In the genomic region with DNA sequence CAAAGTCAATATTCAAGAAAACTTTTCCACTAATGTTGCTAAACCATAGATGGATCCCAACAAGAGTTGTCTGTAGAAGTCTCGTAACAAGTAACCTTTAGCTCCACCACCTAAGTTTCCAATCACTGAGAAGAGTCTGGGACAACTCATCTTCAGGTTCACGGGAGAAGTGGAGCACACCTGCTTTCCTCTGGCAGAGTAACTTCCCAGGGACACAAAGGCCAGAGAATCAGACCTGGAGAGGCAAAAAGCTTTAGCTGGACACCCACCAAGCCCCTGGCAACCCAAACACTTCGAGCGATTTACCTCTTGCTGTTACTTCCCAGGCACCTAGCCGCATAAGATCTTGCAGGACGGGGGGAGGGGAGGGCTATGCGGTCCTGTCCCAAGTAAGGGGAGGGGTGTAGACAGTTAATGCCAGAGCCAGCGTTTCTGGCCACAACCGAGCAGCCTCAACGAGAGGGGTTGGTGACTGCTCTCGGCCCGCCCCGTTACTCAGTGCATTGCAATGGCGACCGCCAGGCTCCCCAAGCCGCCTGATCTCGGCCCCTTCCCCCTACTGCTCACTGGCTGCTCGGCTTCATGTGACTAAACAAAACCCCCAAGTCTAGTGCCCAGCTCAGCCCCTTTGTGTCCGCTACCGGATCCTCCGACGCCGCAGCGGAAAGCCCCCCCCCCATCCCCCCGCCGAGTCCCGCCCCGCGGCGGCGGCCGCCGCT, we compare ENCODE assay signal across 8 cellular contexts. TPM values are rescaled to one million over a fixed set of nuclear protein-coding genes. Genes with fewer than 3 reads are reported as not detected.
DNase-seq lines count a peak whose midpoint lies in the region; ATAC-seq, FAIRE-seq and TF ChIP-seq lines count a peak whose summit lies in the region.

No MANE protein-coding gene starts in this region.

- peaks cover 8 to 50% of the 10 kb centered on the region in 2 experiments for H3K79me2 ChIP-seq in H1 (ENCODE audit: control insufficient read depth in 1 of 2, insufficient read depth in 2 of 2, low read length in 2 of 2)

- FAIRE-seq in H1 (lab: Jason Lieb, UNC) = peak; percentile 86

- H3K36me3 Mint-ChIP-seq in activated CD8-positive, alpha-beta memory T cell treated with anti-CD3 and anti-CD28 coated beads, Interleukin-2, amount 10 ng/mL, durations not matched to agents 7 days and 5 days = peaks cover 21% of the 10 kb centered on the region

- no peaks in the 10 kb centered on the region for H3K27me3 Mint-ChIP-seq in activated CD8-positive, alpha-beta memory T cell treated with anti-CD3 and anti-CD28 coated beads, Interleukin-2, amount 10 ng/mL, durations not matched to agents 7 days and 5 days

- H2BK5ac ChIP-seq in H1 (ENCODE audit: low read depth, low read length) = peak overlapping the region; percentile 69

- no peak overlapping the region for H2BK20ac ChIP-seq in H1 (ENCODE audit: low read length)

- peaks cover 1 to 3% of the 10 kb centered on the region in 2 experiments for H4K20me1 ChIP-seq in H1 (replicated peaks in 1 of 2; ENCODE audit: control insufficient read depth in 1 of 2, insufficient read depth in 2 of 2, low read length in 2 of 2)

- peak overlapping the region; percentile 84 for H3K18ac ChIP-seq in H1 (ENCODE audit: extremely low read depth, low read length)

- peak overlapping the region; percentile 94 for H3K4me3 Mint-ChIP-seq in activated CD8-positive, alpha-beta memory T cell treated with anti-CD3 and anti-CD28 coated beads, Interleukin-2, amount 10 ng/mL, durations not matched to agents 7 days and 5 days

- no peak overlapping the region for H2AK5ac ChIP-seq in H1 (ENCODE audit: low read depth, low read length)

- no peaks in the 10 kb centered on the region for H3K9me3 Mint-ChIP-seq in activated CD8-positive, alpha-beta memory T cell treated with anti-CD3 and anti-CD28 coated beads, Interleukin-2, amount 10 ng/mL, durations not matched to agents 7 days and 5 days (ENCODE audit: low read depth)

- no peak overlapping the region for H2BK15ac ChIP-seq in H1 (ENCODE audit: low read length)

- H3K36me3 ChIP-seq in H1 (ENCODE audit: control insufficient read depth in 2 of 4, insufficient read depth in 4 of 4, low read length in 3 of 4) (peaks cover 0 to 17% (median 6%) of the 10 kb centered on the region in 4 experiments; a peak in 3 of 8 replicates), mesodermal cell (ENCODE audit: control insufficient read depth, insufficient read depth, low read length) (peaks cover 19% of the 10 kb centered on the region)

- CTCF ChIA-PET in activated CD8-positive, alpha-beta memory T cell treated with anti-CD3 and anti-CD28 coated beads, Interleukin-2, amount 10 ng/mL, durations not matched to agents 7 days and 5 days (lab: Charles Lee) = no interaction called here
- CTCF ChIA-PET in H1 (lab: Charles Lee; ENCODE audit: partially characterized antibody) = interaction anchor here (1.0 kb wide), 1 partner anchor 11 kb away, joined by 3 read pairs; no protein-coding TSS in a partner anchor

- peak overlapping the region; percentile 97 for H3K27ac ChIP-seq in C4-2B
- peak overlapping the region; percentile 96 for H3K27ac ChIP-seq in H1 (ENCODE audit: low read depth, low read length)
- H3K27ac ChIP-seq in mesodermal cell (ENCODE audit: low read depth, low read length, severe bottlenecking) = peak overlapping the region; percentile 100

- H3K56ac ChIP-seq in H1 (replicated peaks; ENCODE audit: insufficient read length, low read depth, low read length) = peak overlapping the region; percentile 50

- H3K4me1 ChIP-seq in H1 (replicated peaks in 1 of 4; ENCODE audit: control insufficient read depth in 3 of 4, insufficient read depth in 4 of 4, low read length in 3 of 4) (peaks cover 1 to 6% (median 3%) of the 10 kb centered on the region in 4 experiments; a peak in 5 of 7 replicates), mesodermal cell (ENCODE audit: control insufficient read depth, insufficient read depth, low read length, poor library complexity, severe bottlenecking) (peaks cover 6% of the 10 kb centered on the region)

- POLR2A ChIA-PET in H1 (lab: Charles Lee; ENCODE audit: partially characterized antibody) = interaction anchor here (0.8 to 6.5 kb wide), 38 partner anchors 11 to 298 kb away, joined by 3 to 92 read pairs (median 4); no protein-coding TSS in a partner anchor

- no peak for TF ChIP-seq CTCF in C4-2B (conservative IDR thresholded peaks at IDR 0.05)
- TF ChIP-seq CTCF in H1 (IDR thresholded peaks at IDR 0.05; ENCODE audit: control extremely low read depth in 1 of 3, insufficient read depth in 1 of 3, low read depth in 1 of 3, low read length in 3 of 3) = no peak

- peak overlapping the region; percentile 81 for H4K91ac ChIP-seq in H1 (replicated peaks; ENCODE audit: insufficient read length, low read length)

- H3K23me2 ChIP-seq in H1 (ENCODE audit: low read depth, low read length) = no peaks in the 10 kb centered on the region

- peaks cover 40% of the 10 kb centered on the region for H3K4me1 Mint-ChIP-seq in activated CD8-positive, alpha-beta memory T cell treated with anti-CD3 and anti-CD28 coated beads, Interleukin-2, amount 10 ng/mL, durations not matched to agents 7 days and 5 days

- H3K4me3 ChIP-seq in H1 (ENCODE audit: extremely low read depth in 1 of 4, insufficient read depth in 2 of 4, low read depth in 3 of 4, low read length in 4 of 4) = peak overlapping the region; percentile 85 to 91 (median 90)
- H3K4me3 ChIP-seq in mesodermal cell (ENCODE audit: extremely low read depth, insufficient read depth, low read length, poor library complexity, severe bottlenecking) = peak overlapping the region; percentile 93

- peak overlapping the region; percentile 72; the same call in 1 of the 2 replicates for H2BK12ac ChIP-seq in H1 (ENCODE audit: low read depth, low read length)

- peak overlapping the region; percentile 27 for H3K14ac ChIP-seq in H1 (ENCODE audit: insufficient read length)

- no peaks in the 10 kb centered on the region for H3K27me3 ChIP-seq in H1 (replicated peaks in 1 of 4; ENCODE audit: control insufficient read depth in 3 of 4, extremely low read depth in 1 of 4, insufficient read depth in 3 of 4, low read length in 3 of 4)

- DNase-seq in GM19240 (ENCODE audit: insufficient read length, low spot score) (peak; percentile 17), H1 (ENCODE audit: low read depth in 1 of 2, low spot score in 2 of 2) (peak; percentile 73 to 87)
- peak; percentile 87 for DNase-seq in NK-92 treated with Interleukin-12 subunit alpha and Interleukin-12 subunit beta, amount 100 ng/mL, for 24 hours (lab: John Stamatoyannopoulos, UW)
- peak; percentile 86 for DNase-seq in activated CD8-positive, alpha-beta memory T cell treated with anti-CD3 and anti-CD28 coated beads, Interleukin-2, amount 10 ng/mL, durations not matched to agents 7 days and 5 days
- peak; percentile 34 for DNase-seq in stimulated activated CD8-positive, alpha-beta memory T cell treated with anti-CD3 and anti-CD28 coated beads, Interleukin-15, amount 100 ng/mL, for 24 hours (ENCODE audit: low read depth)

- TF ChIP-seq RAD21 in H1 (IDR thresholded peaks at IDR 0.05 in 1 of 2, conservative IDR thresholded peaks at IDR 0.05 in 1 of 2; ENCODE audit: low read depth in 2 of 2, low read length in 2 of 2) = no peak

- H3K27ac Mint-ChIP-seq in activated CD8-positive, alpha-beta memory T cell treated with anti-CD3 and anti-CD28 coated beads, Interleukin-2, amount 10 ng/mL, durations not matched to agents 7 days and 5 days = peak overlapping the region; percentile 98

- H3K4me2 ChIP-seq in H1 (ENCODE audit: insufficient read depth in 1 of 2, low read depth in 2 of 2, low read length in 2 of 2) = peak overlapping the region; percentile 74 to 79

- 1% methylated on average over 14 of the region's 33 CpGs; no CpG with 5 or more reads in 1 of the 2 experiments for WGBS in H1 (ENCODE audit: extremely low coverage in 1 of 2, insufficient coverage in 1 of 2, insufficient read length in 1 of 2, insufficient replicate concordance in 2 of 2, low coverage in 1 of 2, low lambda C conversion rate in 2 of 2, missing lambda C conversion rate in 1 of 2), 2 experiments
- 1% methylated on average over 14 of the region's 33 CpGs for WGBS in mesodermal cell (ENCODE audit: insufficient coverage in 2 of 2), 2 experiments

- peak overlapping the region; percentile 82 for H4K5ac ChIP-seq in H1 (ENCODE audit: insufficient read length, low read depth, low read length)

- H3K9me3 ChIP-seq in H1 (ENCODE audit: insufficient read depth in 2 of 2, low read depth in 1 of 2, low read length in 1 of 2) (no peaks in the 10 kb centered on the region), mesodermal cell (ENCODE audit: control insufficient read depth, low read length) (no peaks in the 10 kb centered on the region)

- peak; percentile 84 to 96 for TF ChIP-seq POLR2A in H1 (IDR thresholded peaks at IDR 0.05; ENCODE audit: control extremely low read depth in 1 of 2, low read depth in 2 of 2, low read length in 2 of 2)

- H3K23ac ChIP-seq in H1 (ENCODE audit: insufficient read length) = no peak overlapping the region

- H2AFZ ChIP-seq in H1 (ENCODE audit: low read length) = no peak overlapping the region

- peak overlapping the region; percentile 100 for H4K8ac ChIP-seq in H1 (ENCODE audit: extremely low read depth, insufficient read depth, low read length)

- ATAC-seq in HG03442 (IDR thresholded peaks at IDR 0.05; ENCODE audit: unreplicated experiment) = peak; percentile 32
- ATAC-seq in activated CD8-positive, alpha-beta memory T cell treated with anti-CD3 and anti-CD28 coated beads, Interleukin-2, amount 10 ng/mL, durations not matched to agents 7 days and 5 days = peak; percentile 56

- H3K79me1 ChIP-seq in H1 (ENCODE audit: low read depth, low read length) = no peaks in the 10 kb centered on the region

- no peak for TF ChIP-seq EP300 in H1 (IDR thresholded peaks at IDR 0.05; ENCODE audit: borderline replicate concordance in 1 of 2, low read depth in 2 of 2, low read length in 2 of 2)

- H2BK120ac ChIP-seq in H1 (replicated peaks; ENCODE audit: low read depth, low read length) = peak overlapping the region; percentile 35

- peak overlapping the region; percentile 94 for H3K4ac ChIP-seq in H1 (replicated peaks; ENCODE audit: insufficient read length, low read depth, low read length)

- H3K9ac ChIP-seq in H1 (replicated peaks in 1 of 4; ENCODE audit: extremely low read depth in 1 of 4, low read depth in 3 of 4, low read length in 3 of 4) = peak overlapping the region; percentile 91 to 99 (median 96)

RNA-seq across cellular contexts. Expression of a gene that starts 0.7 kb away (rescaled TPM):
- total RNA-seq in activated CD8-positive, alpha-beta memory T cell treated with anti-CD3 and anti-CD28 coated beads, Interleukin-2, amount 10 ng/mL, durations not matched to agents 7 days and 5 days = 10 to 100 TPM; 49.3 to 49.6 TPM
- total RNA-seq in H1 (2021; fragmentation: NEBNext Ultra II Directional; extraction: Animal tissue kit (Norgen Biotek cat#: 25700)) = 85.2 and 93.5 TPM in 2 replicates
- polyA plus RNA-seq in H1 (2011; rRNA removed) = 8.5 and 14.5 TPM in 2 replicates
- polyA plus RNA-seq in H1 (2011; cell fraction: cytosol; rRNA removed) = 19.8 TPM
- 14.2 TPM for polyA plus RNA-seq in H1 (2011; cell fraction: nucleus; rRNA removed)
- 23.9 to 38.1 TPM (median 28.5 TPM) in 4 replicates for polyA plus RNA-seq in H1 (2012, experiment 1 of 2)
- polyA plus RNA-seq in H1 (2012, experiment 2 of 2) = 3.3 TPM
- polyA plus RNA-seq in H1 (2013, experiment 1 of 2) = 39.9 TPM
- polyA plus RNA-seq in H1 (2013, experiment 2 of 2) = 38.0 TPM
- polyA minus RNA-seq in H1 (2011; rRNA and poly(A)+ RNA removed) = 90.2 and 121 TPM in 2 replicates
- polyA minus RNA-seq in H1 (2011; cell fraction: cytosol; rRNA and poly(A)+ RNA removed) = 61.3 TPM
- polyA minus RNA-seq in H1 (2011; cell fraction: nucleus; rRNA and poly(A)+ RNA removed) = 230 TPM
- 63.0 TPM for polyA plus RNA-seq in mesodermal cell (2013, experiment 1 of 2)
- polyA plus RNA-seq in mesodermal cell (2013, experiment 2 of 2) = 65.8 TPM

Comparison
In these comparisons a context has a peak if more than half of its experiments do, and no peak if none do; other contexts are left out.
1. Peak in every context shown above with its lines: DNase-seq, ATAC-seq, H3K4me3 ChIP-seq and H3K27ac ChIP-seq.
2. DNase-seq: peak in every context shown above with its lines; median percentile 87 in NK-92 treated with Interleukin-12 subunit alpha and Interleukin-12 subunit beta, amount 100 ng/mL, for 24 hours; 86 in activated CD8-positive, alpha-beta memory T cell treated with anti-CD3 and anti-CD28 coated beads, Interleukin-2, amount 10 ng/mL, durations not matched to agents 7 days and 5 days; 80 in H1; 34 in stimulated activated CD8-positive, alpha-beta memory T cell treated with anti-CD3 and anti-CD28 coated beads, Interleukin-15, amount 100 ng/mL, for 24 hours; 17 in GM19240.